In genomic region chr1:50237081-50237480, GRCh38 we compare ENCODE assay signal across 19 cellular contexts.
A peak's percentile ranks its signal among the peaks of the same experiment; 100 is the strongest.
DNase-seq lines count a peak whose midpoint lies in the region; ATAC-seq, FAIRE-seq and TF ChIP-seq lines count a peak whose summit lies in the region.
"Had no signal": no experiment of that assay in that cellular context is flagged by ENCODE, and none has a peak within 500 bp of the region (broad histone marks: within the 10 kb centered on the region; RNA-seq: fewer than 3 reads in every experiment).

No MANE protein-coding gene starts in this region.

- H3K27ac ChIP-seq in Karpas-422 (ENCODE audit: low read length) (no peak overlapping the region), left ventricle myocardium inferior (replicated peaks) (no peak overlapping the region)
- H3K27ac ChIP-seq: BLaER1 treated with 17β-estradiol and CSF1 and Interleukin-3, amounts not matched to agents 10 nM and 100 nM had no signal

- peak; percentile 55 for DNase-seq in COR-L47 (lab: John Stamatoyannopoulos, UW)
- no peak for DNase-seq in Karpas-422
- DNase-seq in NCI-H2029 (lab: John Stamatoyannopoulos, UW) = peak; percentile 92
- DNase-seq in NCI-H345 treated with DMSO at 0.1 percent for 48 hours (lab: John Stamatoyannopoulos, UW; ENCODE audit: unreplicated experiment) = peak; percentile 32
- no peak for DNase-seq in urothelium cell line (ENCODE audit: low spot score)
- DNase-seq in left ventricle myocardium inferior = no peak
- DNase-seq: ACHN; Calu3; CD4-positive, CD25-positive, alpha-beta regulatory T cell; DMS 273 treated with DMSO at 0.1 percent for 48 hours; EL; H7; IMR-90 had no signal

- no peak for TF ChIP-seq CTCF in left ventricle myocardium inferior (IDR thresholded peaks at IDR 0.05; ENCODE audit: borderline replicate concordance)

- H2AFZ ChIP-seq in Karpas-422 (ENCODE audit: low read length) = peak overlapping the region; percentile 38; the same call in 1 of the 2 replicates
- H2AFZ ChIP-seq: GM23338 had no signal

- H3K4me2 ChIP-seq in Karpas-422 (ENCODE audit: low read depth, low read length, poor library complexity, severe bottlenecking) = no peak overlapping the region
- H3K4me2 ChIP-seq: BLaER1 treated with 17β-estradiol and CSF1 and Interleukin-3, amounts not matched to agents 10 nM and 100 nM; GM23338 had no signal

- H3K27me3 ChIP-seq in Karpas-422 (ENCODE audit: low read length) = no peaks in the 10 kb centered on the region
- H3K27me3 ChIP-seq in left ventricle myocardium inferior (ENCODE audit: low read depth) = no peaks in the 10 kb centered on the region
- H3K27me3 ChIP-seq: BLaER1 treated with 17β-estradiol and CSF1 and Interleukin-3, amounts not matched to agents 10 nM and 100 nM had no signal

- H3K9me3 ChIP-seq in Karpas-422 (ENCODE audit: low read length) (peaks cover 4% of the 10 kb centered on the region; the same call in 1 of the 2 replicates), left ventricle myocardium inferior (replicated peaks) (peaks cover 8% of the 10 kb centered on the region)

- H3K4me1 ChIP-seq in Karpas-422 (ENCODE audit: low read length) = peaks cover 21% of the 10 kb centered on the region
- no peaks in the 10 kb centered on the region for H3K4me1 ChIP-seq in left ventricle myocardium inferior
- H3K4me1 ChIP-seq: BLaER1 treated with 17β-estradiol and CSF1 and Interleukin-3, amounts not matched to agents 10 nM and 100 nM had no signal

- H3K9ac ChIP-seq in Karpas-422 (ENCODE audit: low read length) = no peak overlapping the region
- H3K9ac ChIP-seq: BLaER1 treated with 17β-estradiol and CSF1 and Interleukin-3, amounts not matched to agents 10 nM and 100 nM had no signal

- FAIRE-seq in urothelium cell line (lab: Jason Lieb, UNC) = no peak
- FAIRE-seq: G401.6, GM12891 had no signal

- intact Hi-C loops in left ventricle myocardium inferior (cut with micrococcal nuclease) = no loop called here

- H3K4me3 ChIP-seq in Karpas-422 (ENCODE audit: low read length) (no peak overlapping the region), left ventricle myocardium inferior (no peak overlapping the region)
- H3K4me3 ChIP-seq: BLaER1 treated with 17β-estradiol and CSF1 and Interleukin-3, amounts not matched to agents 10 nM and 100 nM; GM23338 had no signal

- H3K9me2 ChIP-seq in Karpas-422 (replicated peaks; ENCODE audit: insufficient read depth, low read length) = no peaks in the 10 kb centered on the region

- H3K36me3 ChIP-seq in Karpas-422 (ENCODE audit: insufficient read depth, low read length) (no peaks in the 10 kb centered on the region; the same call in 1 of the 2 replicates), left ventricle myocardium inferior (no peaks in the 10 kb centered on the region)
- H3K36me3 ChIP-seq: BLaER1 treated with 17β-estradiol and CSF1 and Interleukin-3, amounts not matched to agents 10 nM and 100 nM had no signal

- H4K20me1 ChIP-seq in Karpas-422 (ENCODE audit: insufficient read depth, low read depth, low read length) = no peaks in the 10 kb centered on the region
- H4K20me1 ChIP-seq: BLaER1 treated with 17β-estradiol and CSF1 and Interleukin-3, amounts not matched to agents 10 nM and 100 nM had no signal

- ATAC-seq in HG02840 (IDR thresholded peaks at IDR 0.05; ENCODE audit: low FRiP score, unreplicated experiment) (no peak), GM19397 (IDR thresholded peaks at IDR 0.05; ENCODE audit: unreplicated experiment) (no peak)
- ATAC-seq: GM23338 had no signal

- H3K79me2 ChIP-seq in Karpas-422 (ENCODE audit: low read length) = no peaks in the 10 kb centered on the region

Comparison
In these comparisons a context has a peak if more than half of its experiments do, and no peak if none do; other contexts are left out.
1. DNase-seq: peak in COR-L47 (single experiment), NCI-H2029 (single experiment) and NCI-H345 treated with DMSO at 0.1 percent for 48 hours (single experiment); none in Karpas-422 (single experiment), urothelium cell line (single experiment) and left ventricle myocardium inferior (single experiment).